Comparison of ENCODE assay signal across 1 cellular context in the genomic region with DNA sequence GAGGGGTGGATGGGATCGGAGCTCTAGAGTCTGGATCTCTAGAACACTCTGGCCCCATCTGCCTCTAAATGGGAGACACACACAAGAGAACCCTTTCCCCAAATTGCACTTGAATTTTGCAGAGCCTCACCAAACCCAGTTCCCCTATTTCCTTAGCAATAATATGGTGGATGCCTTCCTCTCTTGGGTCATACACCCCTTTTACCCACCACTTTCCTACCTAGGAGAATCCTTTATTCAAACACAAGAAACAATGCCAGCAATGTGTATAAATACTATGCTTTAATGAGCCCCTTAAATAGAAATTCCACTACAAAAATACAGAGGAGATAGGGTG.
TF ChIP-seq lines count a peak whose summit lies in the region.

No MANE protein-coding gene starts in this region.

TF ChIP-seq in H1, 55 proteins besides CTCF, POLR2A, EP300 and RAD21:
- no peak for TF ChIP-seq RFX5 (IDR thresholded peaks at IDR 0.05; ENCODE audit: borderline replicate concordance, low read depth, low read length)
